In genomic region chr16:85003076-85003475, GRCh38 we compare ENCODE assay signal across 1 cellular context.
TF ChIP-seq lines count a peak whose summit lies in the region.

No MANE protein-coding gene starts in this region.

TF ChIP-seq in liver, 16 proteins besides CTCF, POLR2A, EP300 and RAD21 (continued from another document):
- TF ChIP-seq NR2F2 (IDR thresholded peaks at IDR 0.05) (no peak), EGR1 (IDR thresholded peaks at IDR 0.05; ENCODE audit: low read depth in 2 of 2) (no peak), JUND (IDR thresholded peaks at IDR 0.05) (no peak), REST (IDR thresholded peaks at IDR 0.05) (no peak), FOXA1 (IDR thresholded peaks at IDR 0.05) (no peak), FOXA2 (IDR thresholded peaks at IDR 0.05) (no peak), YY1 (IDR thresholded peaks at IDR 0.05) (no peak), TAF1 (conservative IDR thresholded peaks at IDR 0.05) (no peak), HNF4G (IDR thresholded peaks at IDR 0.05) (no peak), SP1 (IDR thresholded peaks at IDR 0.05) (no peak), GABPA (IDR thresholded peaks at IDR 0.05 in 1 of 2, conservative IDR thresholded peaks at IDR 0.05 in 1 of 2) (no peak)
